21 cellular contexts compared by ENCODE assay signal in genomic region chr15:22080227-22080626, GRCh38. TPM values are rescaled to one million over a fixed set of nuclear protein-coding genes. Genes with fewer than 3 reads are reported as not detected.
"Had no signal": no experiment of that assay in that cellular context is flagged by ENCODE, and none has a peak within 500 bp of the region (broad histone marks: within the 10 kb centered on the region; RNA-seq: fewer than 3 reads in every experiment).

A gene with protein sequence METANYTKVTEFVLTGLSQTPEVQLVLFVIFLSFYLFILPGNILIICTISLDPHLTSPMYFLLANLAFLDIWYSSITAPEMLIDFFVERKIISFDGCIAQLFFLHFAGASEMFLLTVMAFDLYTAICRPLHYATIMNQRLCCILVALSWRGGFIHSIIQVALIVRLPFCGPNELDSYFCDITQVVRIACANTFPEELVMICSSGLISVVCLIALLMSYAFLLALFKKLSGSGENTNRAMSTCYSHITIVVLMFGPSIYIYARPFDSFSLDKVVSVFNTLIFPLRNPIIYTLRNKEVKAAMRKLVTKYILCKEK (plus strand): TSS chr15:22080527. CDS start chr15:22080625, 98 bp downstream.

RNA-seq across cellular contexts. Expression of the gene that starts here (rescaled TPM):
- total RNA-seq: activated naive CD4-positive, alpha-beta T cell treated with anti-CD3 and anti-CD28 coated beads for 36 hours; activated naive CD4-positive, alpha-beta T cell treated with anti-CD3 and anti-CD28 coated beads, Interleukin-2, amount 50 U/mL, for 72 hours; activated naive CD8-positive, alpha-beta T cell treated with anti-CD3 and anti-CD28 coated beads for 36 hours; activated naive CD8-positive, alpha-beta T cell treated with anti-CD3 and anti-CD28 coated beads, Interleukin-2, amount 10 ng/mL, durations not matched to agents 7 days and 5 days; activated T-cell treated with anti-CD3 and anti-CD28 coated beads, Interleukin-2, amount 50 U/mL, for 4 hours; activated T-cell treated with anti-CD3 and anti-CD28 coated beads, Interleukin-2, amount 50 U/mL, for 72 hours; activated T-helper 1 cell treated with anti-CD3 and anti-CD28 coated beads, Interleukin-12 subunit alpha, Interleukin-12 subunit beta, Interleukin-2, Interleukin-4 antibody, amounts not matched to agents 30 ng/mL and 10 ng/mL and 1 ng/mL, durations not matched to agents 14 hours and 24 hours and 36 hours; activated T-helper 17 cell treated with anti-CD3 and anti-CD28 coated beads, Interleukin-2, amount 50 U/mL, for 72 hours; activated T-helper 2 cell treated with anti-CD3 and anti-CD28 coated beads, Interferon-gamma antibody, Interleukin-2, Interleukin-4, amounts not matched to agents 10 μg/mL and 5 μg/mL and 100 μg/mL, durations not matched to agents 14 hours and 24 hours and 36 hours; adrenal gland; aorta; ascending aorta; astrocyte; body of pancreas; breast epithelium; bronchial epithelial cell; cardiac muscle cell; cardiac septum; cerebellum; chondrocyte had no signal
- polyA plus RNA-seq: adipose tissue, adrenal gland, aorta, cardiac muscle cell had no signal
